12 cellular contexts compared by ENCODE assay signal in genomic region chr3:38140326-38141172, GRCh38. TPM values are rescaled to one million over a fixed set of nuclear protein-coding genes. Genes with fewer than 3 reads are reported as not detected.
DNase-seq lines count a peak whose midpoint lies in the region; ATAC-seq, FAIRE-seq and TF ChIP-seq lines count a peak whose summit lies in the region.
"Had no signal": no experiment of that assay in that cellular context is flagged by ENCODE, and none has a peak within 500 bp of the region (broad histone marks: within the 10 kb centered on the region; RNA-seq: fewer than 3 reads in every experiment).

No MANE protein-coding gene starts in this region.

- TF ChIP-seq RAD21 in K562 (CRISPR knock-in tag; conservative IDR thresholded peaks at IDR 0.05 in 1 of 2, IDR thresholded peaks at IDR 0.05 in 1 of 2): no peak

- CTCF ChIA-PET in K562 (lab: Yijun Ruan, JAX; ENCODE audit: low intra/inter-chr PET ratio): no interaction called here

- no TSS peak for BruUV-seq in K562 (replicated peaks; lab: Mats Ljungman, UMichigan)

- TF ChIP-seq EP300 in K562 (IDR thresholded peaks at IDR 0.05; ENCODE audit: low read length): no peak

- peak overlapping the region; percentile 97 for H3K9ac ChIP-seq in BLaER1
- peak overlapping the region in 1 of 2 experiments; percentile 38; a peak in 1 of 4 replicates for H3K9ac ChIP-seq in K562 (ENCODE audit: insufficient read depth in 1 of 2, low read depth in 2 of 2, low read length in 2 of 2)
- peak overlapping the region; percentile 97 to 98 for H3K9ac ChIP-seq in mucosa of rectum (ENCODE audit: low read depth in 1 of 2, low read length in 2 of 2)

- H3K27me3 ChIP-seq in BLaER1 (no peaks in the 10 kb centered on the region), K562 (ENCODE audit: control insufficient read depth in 2 of 2, insufficient read depth in 2 of 2, low read length in 2 of 2) (no peaks in the 10 kb centered on the region; a peak in 1 of 5 replicates), mucosa of rectum (ENCODE audit: control insufficient read depth in 2 of 2, insufficient read depth in 2 of 2, low read length in 2 of 2) (no peaks in the 10 kb centered on the region)

- H3K79me2 ChIP-seq in K562 (ENCODE audit: control insufficient read depth, insufficient read depth, low read length): peaks cover 36% of the 10 kb centered on the region

- 91% methylated on average over 13 of the region's 13 CpGs for WGBS in K562 (ENCODE audit: insufficient coverage, low coverage, missing lambda C conversion rate)

- intact Hi-C loops in K562 (cut with micrococcal nuclease): no loop called here

- in situ Hi-C loops in K562 (cut with MboI): no loop called here

- FAIRE-seq in K562 (lab: Jason Lieb, UNC) (no peak), GM12892 (lab: Jason Lieb, UNC) (no peak)

- H3K9me3 ChIP-seq in BLaER1: peaks cover 7% of the 10 kb centered on the region
- no peaks in the 10 kb centered on the region for H3K9me3 ChIP-seq in K562 (replicated peaks; ENCODE audit: control insufficient read depth, insufficient read depth, low read depth, low read length)
- no peaks in the 10 kb centered on the region for H3K9me3 ChIP-seq in mucosa of rectum (ENCODE audit: control insufficient read depth in 2 of 2, low read length in 2 of 2)

- POLR2A ChIA-PET in K562 (lab: Yijun Ruan, JAX): interaction anchor here (0.7 to 5.0 kb wide), 9 partner anchors 9 to 511 kb away, joined by 3 to 55 read pairs (median 3); partner anchors contain the start of gene OXSR1

- H3K4me2 ChIP-seq in BLaER1: peak overlapping the region; percentile 92
- no peak overlapping the region for H3K4me2 ChIP-seq in K562 (ENCODE audit: insufficient read depth, low read length)

- ATAC-seq in K562 (no peak), HG02852 (IDR thresholded peaks at IDR 0.05; ENCODE audit: unreplicated experiment) (no peak)
- ATAC-seq: sciatic nerve had no signal

- TF ChIP-seq CTCF in GM12875 (IDR thresholded peaks at IDR 0.05; ENCODE audit: borderline replicate concordance, insufficient read depth, low read depth, low read length): no peak
- no peak for TF ChIP-seq CTCF in K562 (IDR thresholded peaks at IDR 0.05 in 2 of 3, conservative IDR thresholded peaks at IDR 0.05 in 1 of 3; ENCODE audit: insufficient read depth in 2 of 3, low read depth in 1 of 3, low read length in 3 of 3)

- H3K4me1 ChIP-seq in BLaER1: peaks cover 67% of the 10 kb centered on the region
- peaks cover 22 to 37% of the 10 kb centered on the region in 2 experiments; a peak in 4 of 5 replicates for H3K4me1 ChIP-seq in K562 (replicated peaks in 1 of 2; ENCODE audit: control insufficient read depth in 2 of 2, insufficient read depth in 2 of 2, low read length in 2 of 2)
- peaks cover 29 to 31% of the 10 kb centered on the region in 2 donors for H3K4me1 ChIP-seq in mucosa of rectum (ENCODE audit: control insufficient read depth in 2 of 2, insufficient read depth in 2 of 2, low read length in 2 of 2)

- TF ChIP-seq POLR2A in K562 (conservative IDR thresholded peaks at IDR 0.05) (no peak), GM12892 (IDR thresholded peaks at IDR 0.05; ENCODE audit: low read depth, low read length) (no peak)

- H3K4me3 ChIP-seq in BLaER1 (peak overlapping the region; percentile 95), GM12875 (ENCODE audit: low read depth, low read length) (peak overlapping the region; percentile 31), K562 (no peak overlapping the region), mucosa of rectum (ENCODE audit: low read length in 2 of 2) (peak overlapping the region; percentile 13 to 94)

- no peak overlapping the region for H3K27ac ChIP-seq in BLaER1
- no peak overlapping the region for H3K27ac ChIP-seq in K562 (ENCODE audit: extremely low read depth, low read depth, low read length)
- no peak overlapping the region for H3K27ac ChIP-seq in mucosa of rectum (ENCODE audit: low read depth in 2 of 2, low read length in 2 of 2)

- peaks cover 46% of the 10 kb centered on the region for H4K20me1 ChIP-seq in BLaER1
- H4K20me1 ChIP-seq in K562 (replicated peaks; ENCODE audit: control insufficient read depth, insufficient read depth, low read length): no peaks in the 10 kb centered on the region

- DNase-seq in K562 (ENCODE audit: extremely low read depth in 1 of 4, low spot score in 3 of 4) (no peak), COR-L47 (lab: John Stamatoyannopoulos, UW) (no peak), cerebellum (ENCODE audit: low spot score) (no peak), GM12892 (ENCODE audit: insufficient read length) (no peak)
- DNase-seq: hippocampal formation, MV-4-11, NCI-H526 had no signal

- H3K9me1 ChIP-seq in K562 (ENCODE audit: control insufficient read depth, insufficient read depth, low read length): no peaks in the 10 kb centered on the region

- no peak overlapping the region for H2AFZ ChIP-seq in K562 (ENCODE audit: low read depth, low read length)

- H3K36me3 ChIP-seq in BLaER1: peaks cover 25% of the 10 kb centered on the region
- peaks cover 28% of the 10 kb centered on the region; the same call in 2 of the 3 replicates for H3K36me3 ChIP-seq in K562 (ENCODE audit: control insufficient read depth, insufficient read depth, low read length)
- H3K36me3 ChIP-seq in mucosa of rectum (ENCODE audit: control insufficient read depth in 2 of 2, insufficient read depth in 2 of 2, low read length in 2 of 2): peaks cover 20 to 25% of the 10 kb centered on the region in 2 donors

TF ChIP-seq in K562, 482 proteins besides CTCF, POLR2A, EP300 and RAD21:
- TF ChIP-seq RBFOX2 (IDR thresholded peaks at IDR 0.05; ENCODE audit: low read depth, low read length) (peak; percentile 30; the same call in 1 of the 2 replicates), ZNF778 (CRISPR knock-in tag; IDR thresholded peaks at IDR 0.05) (no peak)
TF ChIP-seq in K562: peak in this region for 1.

RNA-seq across cellular contexts. Expression of gene MYD88, which starts 2.1 kb away (rescaled TPM):
- 14.4 and 29.3 TPM in 2 replicates for total RNA-seq in K562 (2011; cell fraction: chromatin; rRNA removed; ENCODE audit: low replicate concordance)
- total RNA-seq in K562 (2011; cell fraction: nucleolus; rRNA removed): 19.7 and 21.7 TPM in 2 replicates
- 17.0 and 17.3 TPM in 2 replicates for total RNA-seq in K562 (2011; cell fraction: nucleoplasm; rRNA removed)
- total RNA-seq in K562 (2014; rRNA removed): 13.3 and 25.3 TPM in 2 replicates
- total RNA-seq in K562 (2014; rRNA removed; fragmentation: Illumina TruSeq; extraction: Trizol): 3.2 and 3.3 TPM in 2 replicates
- total RNA-seq in K562 (2015; rRNA removed; fragmentation: Illumina TruSeq; extraction: Trizol): 4.1 and 5.0 TPM in 2 replicates
- 33.0 and 33.1 TPM in 2 replicates for total RNA-seq in K562 (2021)
- 37.6 and 37.8 TPM in 2 replicates for polyA plus RNA-seq in K562 (2011; rRNA removed)
- 45.5 and 50.8 TPM in 2 replicates for polyA plus RNA-seq in K562 (2011; cell fraction: cytosol; rRNA removed)
- polyA plus RNA-seq in K562 (2011; cell fraction: nucleus; rRNA removed): 61.3 and 86.0 TPM in 2 replicates
- 32.0 and 43.5 TPM in 2 replicates for polyA plus RNA-seq in K562 (2012)
- polyA plus RNA-seq in K562 (2014; fragmentation: Illumina TruSeq; extraction: Trizol): 39.2 and 47.3 TPM in 2 replicates
- polyA plus RNA-seq in K562 (2014; fragmentation: Nextera tagmentation; extraction: Ambion mirVana): 10 to 100 TPM; 19.5 to 37.7 TPM
- 27.6 and 37.7 TPM in 2 replicates for polyA plus RNA-seq in K562 (2014; rRNA removed)
- 29.7 and 37.4 TPM in 2 replicates for polyA minus RNA-seq in K562 (2011; rRNA and poly(A)+ RNA removed)
- polyA minus RNA-seq in K562 (2011; cell fraction: cytosol; rRNA and poly(A)+ RNA removed): 21.7 and 26.8 TPM in 2 replicates
- 24.2 and 32.2 TPM in 2 replicates for polyA minus RNA-seq in K562 (2011; cell fraction: nucleus; rRNA and poly(A)+ RNA removed)
- 3.4 TPM for total RNA-seq in cerebellum
- polyA plus RNA-seq in GM12892 (2012; ENCODE audit: missing spikeins): 28.8 TPM

RNA-seq across cellular contexts. Expression of gene ACAA1, which starts 3.6 kb away (rescaled TPM):
- 89.1 and 251 TPM in 2 replicates for total RNA-seq in K562 (2011; cell fraction: chromatin; rRNA removed; ENCODE audit: low replicate concordance)
- total RNA-seq in K562 (2011; cell fraction: nucleolus; rRNA removed): 210 and 237 TPM in 2 replicates
- total RNA-seq in K562 (2011; cell fraction: nucleoplasm; rRNA removed): 121 and 146 TPM in 2 replicates
- total RNA-seq in K562 (2014; rRNA removed) (55.0 and 66.3 TPM in 2 replicates), K562 (2014; rRNA removed; fragmentation: Illumina TruSeq; extraction: Trizol) (23.6 and 34.5 TPM in 2 replicates), K562 (2015; rRNA removed; fragmentation: Illumina TruSeq; extraction: Trizol) (53.5 and 62.3 TPM in 2 replicates), K562 (2021) (66.8 and 67.9 TPM in 2 replicates), cerebellum (22.4 TPM)
- polyA plus RNA-seq in K562 (2011; rRNA removed) (60.2 and 92.0 TPM in 2 replicates), K562 (2014; fragmentation: Illumina TruSeq; extraction: Trizol) (54.5 and 57.2 TPM in 2 replicates), K562 (2014; fragmentation: Nextera tagmentation; extraction: Ambion mirVana) (1 to 10 TPM; 4.0 to 7.9 TPM), K562 (2014; rRNA removed) (88.9 and 96.0 TPM in 2 replicates)
- 63.6 and 69.7 TPM in 2 replicates for polyA plus RNA-seq in K562 (2011; cell fraction: cytosol; rRNA removed)
- polyA plus RNA-seq in K562 (2011; cell fraction: nucleus; rRNA removed): 347 and 373 TPM in 2 replicates
- polyA plus RNA-seq in K562 (2012): 60.7 and 67.7 TPM in 2 replicates
- polyA minus RNA-seq in K562 (2011; rRNA and poly(A)+ RNA removed): 66.3 and 72.1 TPM in 2 replicates
- polyA minus RNA-seq in K562 (2011; cell fraction: cytosol; rRNA and poly(A)+ RNA removed): 31.5 and 38.0 TPM in 2 replicates
- 111 and 182 TPM in 2 replicates for polyA minus RNA-seq in K562 (2011; cell fraction: nucleus; rRNA and poly(A)+ RNA removed)
- polyA plus RNA-seq in GM12892 (2012; ENCODE audit: missing spikeins): 40.3 TPM

RNA-seq across cellular contexts. Expression of gene OXSR1, which starts 24.8 kb away (rescaled TPM):
- total RNA-seq in K562 (2011; cell fraction: chromatin; rRNA removed; ENCODE audit: low replicate concordance): 34.0 and 89.9 TPM in 2 replicates
- 19.0 and 27.6 TPM in 2 replicates for total RNA-seq in K562 (2011; cell fraction: nucleolus; rRNA removed)
- total RNA-seq in K562 (2011; cell fraction: nucleoplasm; rRNA removed): 36.4 and 39.6 TPM in 2 replicates
- total RNA-seq in K562 (2014; rRNA removed) (32.8 and 35.0 TPM in 2 replicates), K562 (2014; rRNA removed; fragmentation: Illumina TruSeq; extraction: Trizol) (50.0 and 55.2 TPM in 2 replicates), K562 (2015; rRNA removed; fragmentation: Illumina TruSeq; extraction: Trizol) (44.7 and 47.6 TPM in 2 replicates), K562 (2021) (48.6 and 56.4 TPM in 2 replicates), cerebellum (45.1 TPM)
- polyA plus RNA-seq in K562 (2011; rRNA removed) (63.4 and 87.6 TPM in 2 replicates), K562 (2014; fragmentation: Illumina TruSeq; extraction: Trizol) (54.1 and 60.9 TPM in 2 replicates), K562 (2014; fragmentation: Nextera tagmentation; extraction: Ambion mirVana) (10 to 100 TPM; 15.7 to 19.8 TPM), K562 (2014; rRNA removed) (48.7 and 50.3 TPM in 2 replicates)
- 27.9 and 44.8 TPM in 2 replicates for polyA plus RNA-seq in K562 (2011; cell fraction: cytosol; rRNA removed)
- 49.3 and 61.9 TPM in 2 replicates for polyA plus RNA-seq in K562 (2011; cell fraction: nucleus; rRNA removed)
- polyA plus RNA-seq in K562 (2012): 27.8 and 43.2 TPM in 2 replicates
- polyA minus RNA-seq in K562 (2011; rRNA and poly(A)+ RNA removed): 80.0 and 84.2 TPM in 2 replicates
- polyA minus RNA-seq in K562 (2011; cell fraction: cytosol; rRNA and poly(A)+ RNA removed): 41.3 and 44.5 TPM in 2 replicates
- polyA minus RNA-seq in K562 (2011; cell fraction: nucleus; rRNA and poly(A)+ RNA removed): 28.9 and 51.4 TPM in 2 replicates
- 39.0 TPM for polyA plus RNA-seq in GM12892 (2012; ENCODE audit: missing spikeins)
